In genomic region chr18:1541478-1541877, GRCh38 we compare ENCODE assay signal across 39 cellular contexts.
"Had no signal": no experiment of that assay in that cellular context is flagged by ENCODE, and none has a peak within 500 bp of the region (broad histone marks: within the 10 kb centered on the region; RNA-seq: fewer than 3 reads in every experiment).

No MANE protein-coding gene starts in this region.

- H3K27me3 Mint-ChIP-seq: activated naive CD4-positive, alpha-beta T cell treated with anti-CD3 and anti-CD28 coated beads, Interleukin-2, amount 10 ng/mL, durations not matched to agents 7 days and 5 days; activated naive CD4-positive, alpha-beta T cell treated with anti-CD3 and anti-CD28 coated beads, Interleukin-2, amount 50 U/mL, for 24 hours; activated naive CD8-positive, alpha-beta T cell; activated naive CD8-positive, alpha-beta T cell treated with anti-CD3 and anti-CD28 coated beads for 36 hours; activated naive CD8-positive, alpha-beta T cell treated with anti-CD3 and anti-CD28 coated beads, Interleukin-2, amount 10 ng/mL, durations not matched to agents 7 days and 5 days; activated naive CD8-positive, alpha-beta T cell treated with anti-CD3 and anti-CD28 coated beads, Interleukin-2, amount 50 U/mL, for 24 hours; activated T-cell treated with anti-CD3 and anti-CD28 coated beads, Interleukin-2, amount 50 U/mL, for 24 hours; activated T-helper 17 cell treated with anti-CD3 and anti-CD28 coated beads, Interleukin-2, amount 50 U/mL, for 72 hours; brain; central memory CD8-positive, alpha-beta T cell had no signal

- H3K36me3 ChIP-seq: adrenal gland, ascending aorta, brain microvascular endothelial cell, breast epithelium, cardiac muscle cell had no signal

- H3K4me3 ChIP-seq: adrenal gland, ascending aorta, body of pancreas, breast epithelium, cardiac muscle cell had no signal

- H3K36me3 Mint-ChIP-seq: activated naive CD4-positive, alpha-beta T cell treated with anti-CD3 and anti-CD28 coated beads, Interleukin-2, amount 10 ng/mL, durations not matched to agents 7 days and 5 days; activated naive CD4-positive, alpha-beta T cell treated with anti-CD3 and anti-CD28 coated beads, Interleukin-2, amount 50 U/mL, for 24 hours; activated naive CD4-positive, alpha-beta T cell treated with anti-CD3 and anti-CD28 coated beads, Interleukin-2, amount 50 U/mL, for 72 hours; activated naive CD8-positive, alpha-beta T cell; activated naive CD8-positive, alpha-beta T cell treated with anti-CD3 and anti-CD28 coated beads for 36 hours; activated naive CD8-positive, alpha-beta T cell treated with anti-CD3 and anti-CD28 coated beads, Interleukin-2, amount 10 ng/mL, durations not matched to agents 7 days and 5 days; brain had no signal

- ATAC-seq: activated naive CD8-positive, alpha-beta T cell treated with anti-CD3 and anti-CD28 coated beads, Interleukin-2, amount 50 U/mL, for 24 hours; activated T-cell treated with anti-CD3 and anti-CD28 coated beads, Interleukin-2, amount 50 U/mL, for 4 hours; activated T-cell treated with anti-CD3 and anti-CD28 coated beads, Interleukin-2, amount 50 U/mL, for 72 hours; activated T-helper 17 cell treated with anti-CD3 and anti-CD28 coated beads, Interleukin-2, amount 50 U/mL, for 72 hours; body of pancreas had no signal

- H3K27ac ChIP-seq: adrenal gland, ascending aorta, body of pancreas, brain microvascular endothelial cell, breast epithelium, cardiac muscle cell had no signal

- H3K4me1 Mint-ChIP-seq: activated naive CD4-positive, alpha-beta T cell treated with anti-CD3 and anti-CD28 coated beads, Interleukin-2, amount 10 ng/mL, durations not matched to agents 7 days and 5 days; activated naive CD4-positive, alpha-beta T cell treated with anti-CD3 and anti-CD28 coated beads, Interleukin-2, amount 50 U/mL, for 24 hours; activated naive CD8-positive, alpha-beta T cell treated with anti-CD3 and anti-CD28 coated beads for 36 hours; activated naive CD8-positive, alpha-beta T cell treated with anti-CD3 and anti-CD28 coated beads, Interleukin-2, amount 10 ng/mL, durations not matched to agents 7 days and 5 days; activated naive CD8-positive, alpha-beta T cell treated with anti-CD3 and anti-CD28 coated beads, Interleukin-2, amount 50 U/mL, for 24 hours; activated T-helper 17 cell treated with anti-CD3 and anti-CD28 coated beads, Interleukin-2, amount 50 U/mL, for 72 hours; brain; central memory CD8-positive, alpha-beta T cell had no signal

- H3K9me3 ChIP-seq: adrenal gland, ascending aorta, body of pancreas, breast epithelium had no signal

- H3K27ac Mint-ChIP-seq: activated naive CD4-positive, alpha-beta T cell treated with anti-CD3 and anti-CD28 coated beads for 36 hours; activated naive CD4-positive, alpha-beta T cell treated with anti-CD3 and anti-CD28 coated beads, Interleukin-2, amount 10 ng/mL, durations not matched to agents 7 days and 5 days; activated naive CD4-positive, alpha-beta T cell treated with anti-CD3 and anti-CD28 coated beads, Interleukin-2, amount 50 U/mL, for 24 hours; activated naive CD4-positive, alpha-beta T cell treated with anti-CD3 and anti-CD28 coated beads, Interleukin-2, amount 50 U/mL, for 72 hours; activated naive CD8-positive, alpha-beta T cell; activated naive CD8-positive, alpha-beta T cell treated with anti-CD3 and anti-CD28 coated beads for 36 hours; activated naive CD8-positive, alpha-beta T cell treated with anti-CD3 and anti-CD28 coated beads, Interleukin-2, amount 10 ng/mL, durations not matched to agents 7 days and 5 days; activated naive CD8-positive, alpha-beta T cell treated with anti-CD3 and anti-CD28 coated beads, Interleukin-2, amount 50 U/mL, for 24 hours; activated T-cell treated with anti-CD3 and anti-CD28 coated beads, Interleukin-2, amount 50 U/mL, for 24 hours; activated T-cell treated with anti-CD3 and anti-CD28 coated beads, Interleukin-2, amount 50 U/mL, for 72 hours; activated T-helper 1 cell treated with anti-CD3 and anti-CD28 coated beads, Interleukin-12 subunit alpha, Interleukin-12 subunit beta, Interleukin-2, Interleukin-4 antibody, amounts not matched to agents 30 ng/mL and 10 ng/mL and 1 ng/mL, durations not matched to agents 14 hours and 24 hours and 36 hours; activated T-helper 17 cell treated with anti-CD3 and anti-CD28 coated beads, Interleukin-2, amount 50 U/mL, for 72 hours; activated T-helper 2 cell treated with anti-CD3 and anti-CD28 coated beads, Interferon-gamma antibody, Interleukin-2, Interleukin-4, amounts not matched to agents 10 μg/mL and 5 μg/mL and 100 μg/mL, durations not matched to agents 14 hours and 24 hours and 36 hours; brain had no signal

- H3K4me1 ChIP-seq: adrenal gland, ascending aorta, body of pancreas, breast epithelium had no signal

- DNase-seq: activated effector memory CD4-positive, alpha-beta T cell treated with anti-CD3 and anti-CD28 coated beads, Interleukin-2, amount 50 U/mL, for 16 hours; activated effector memory CD4-positive, alpha-beta T cell treated with Interleukin-2 at 50 U/mL for 16 hours; activated gamma-delta T cell; activated gamma-delta T cell treated with Interleukin-2 at 50 U/mL for 16 hours; activated naive CD4-positive, alpha-beta T cell; activated naive CD4-positive, alpha-beta T cell treated with anti-CD3 and anti-CD28 coated beads for 36 hours; activated naive CD4-positive, alpha-beta T cell treated with anti-CD3 and anti-CD28 coated beads, Interleukin-2, amount 10 ng/mL, durations not matched to agents 7 days and 5 days; activated naive CD4-positive, alpha-beta T cell treated with anti-CD3 and anti-CD28 coated beads, Interleukin-2, amount 50 U/mL, for 16 hours; activated naive CD4-positive, alpha-beta T cell treated with Interleukin-2 at 50 U/mL for 16 hours; activated naive CD8-positive, alpha-beta T cell treated with anti-CD3 and anti-CD28 coated beads for 36 hours; activated naive CD8-positive, alpha-beta T cell treated with anti-CD3 and anti-CD28 coated beads, Interleukin-2, amount 10 ng/mL, durations not matched to agents 7 days and 5 days; activated naive CD8-positive, alpha-beta T cell treated with anti-CD3 and anti-CD28 coated beads, Interleukin-2, amount 50 U/mL, for 24 hours; activated T-cell treated with anti-CD3 and anti-CD28 coated beads for 4 hours; activated T-cell treated with anti-CD3 and anti-CD28 coated beads, Interleukin-2, amount 50 U/mL, for 1 hour; activated T-cell treated with anti-CD3 and anti-CD28 coated beads, Interleukin-2, amount 50 U/mL, for 24 hours; activated T-cell treated with anti-CD3 and anti-CD28 coated beads, Interleukin-2, amount 50 U/mL, for 4 hours; activated T-cell treated with anti-CD3 and anti-CD28 coated beads, Interleukin-2, amount 50 U/mL, for 48 hours; activated T-cell treated with anti-CD3 and anti-CD28 coated beads, Interleukin-2, amount 50 U/mL, for 72 hours; adrenal gland; amniotic stem cell; amygdala; anterior cingulate cortex; aorta; body of pancreas; brain microvascular endothelial cell; caudate nucleus; central memory CD4-positive, alpha-beta T cell; cerebellar nuclear complex had no signal

- H3K9me3 Mint-ChIP-seq: activated naive CD4-positive, alpha-beta T cell treated with anti-CD3 and anti-CD28 coated beads for 36 hours; activated naive CD4-positive, alpha-beta T cell treated with anti-CD3 and anti-CD28 coated beads, Interleukin-2, amount 10 ng/mL, durations not matched to agents 7 days and 5 days; activated naive CD4-positive, alpha-beta T cell treated with anti-CD3 and anti-CD28 coated beads, Interleukin-2, amount 50 U/mL, for 24 hours; activated T-cell treated with anti-CD3 and anti-CD28 coated beads, Interleukin-2, amount 50 U/mL, for 24 hours; activated T-cell treated with anti-CD3 and anti-CD28 coated beads, Interleukin-2, amount 50 U/mL, for 4 hours; activated T-helper 1 cell treated with anti-CD3 and anti-CD28 coated beads, Interleukin-12 subunit alpha, Interleukin-12 subunit beta, Interleukin-2, Interleukin-4 antibody, amounts not matched to agents 30 ng/mL and 10 ng/mL and 1 ng/mL, durations not matched to agents 14 hours and 24 hours and 36 hours; brain had no signal

- H3K4me3 Mint-ChIP-seq: activated naive CD4-positive, alpha-beta T cell treated with anti-CD3 and anti-CD28 coated beads for 36 hours; activated naive CD4-positive, alpha-beta T cell treated with anti-CD3 and anti-CD28 coated beads, Interleukin-2, amount 10 ng/mL, durations not matched to agents 7 days and 5 days; activated naive CD4-positive, alpha-beta T cell treated with anti-CD3 and anti-CD28 coated beads, Interleukin-2, amount 50 U/mL, for 24 hours; activated naive CD8-positive, alpha-beta T cell; activated naive CD8-positive, alpha-beta T cell treated with anti-CD3 and anti-CD28 coated beads for 36 hours; activated naive CD8-positive, alpha-beta T cell treated with anti-CD3 and anti-CD28 coated beads, Interleukin-2, amount 10 ng/mL, durations not matched to agents 7 days and 5 days; activated naive CD8-positive, alpha-beta T cell treated with anti-CD3 and anti-CD28 coated beads, Interleukin-2, amount 50 U/mL, for 24 hours; activated T-cell treated with anti-CD3 and anti-CD28 coated beads, Interleukin-2, amount 50 U/mL, for 24 hours; activated T-cell treated with anti-CD3 and anti-CD28 coated beads, Interleukin-2, amount 50 U/mL, for 4 hours; activated T-cell treated with anti-CD3 and anti-CD28 coated beads, Interleukin-2, amount 50 U/mL, for 72 hours; activated T-helper 1 cell treated with anti-CD3 and anti-CD28 coated beads, Interleukin-12 subunit alpha, Interleukin-12 subunit beta, Interleukin-2, Interleukin-4 antibody, amounts not matched to agents 30 ng/mL and 10 ng/mL and 1 ng/mL, durations not matched to agents 14 hours and 24 hours and 36 hours; activated T-helper 17 cell treated with anti-CD3 and anti-CD28 coated beads, Interleukin-2, amount 50 U/mL, for 72 hours; brain; central memory CD8-positive, alpha-beta T cell had no signal

- H3K27me3 ChIP-seq: adrenal gland, ascending aorta, body of pancreas, brain microvascular endothelial cell, breast epithelium, cardiac muscle cell had no signal
